8 cellular contexts compared by ENCODE assay signal in the genomic region with DNA sequence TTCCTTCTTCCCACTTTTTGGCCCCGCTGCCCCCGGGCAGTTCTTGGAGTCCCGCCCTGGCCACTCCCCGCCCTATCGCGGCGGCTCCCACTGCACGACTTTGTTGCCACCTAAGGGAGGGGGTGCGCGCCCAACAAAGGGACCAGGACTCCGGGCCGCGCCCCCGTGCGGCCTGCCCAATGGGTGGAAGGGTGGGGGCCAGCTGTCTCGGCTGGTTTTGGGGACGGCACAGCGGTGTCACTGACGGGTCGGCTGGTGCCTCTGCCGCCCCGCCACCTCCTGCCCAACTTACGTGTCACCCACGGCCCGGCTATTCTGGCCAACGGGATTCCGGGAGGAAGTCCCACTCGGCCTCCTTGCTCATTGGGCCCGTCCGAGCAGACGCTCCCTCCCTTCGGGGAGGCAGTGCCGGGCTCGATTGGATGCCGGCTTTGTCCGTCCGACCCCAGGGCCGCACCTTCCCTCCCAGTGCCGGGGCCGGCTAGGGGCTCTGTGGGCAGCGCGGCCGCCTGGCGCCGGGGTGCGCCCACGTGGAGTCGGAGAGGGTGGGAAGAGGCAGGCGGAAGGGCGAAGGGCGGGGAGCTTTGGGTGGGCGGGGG. TPM values are rescaled to one million over a fixed set of nuclear protein-coding genes. Genes with fewer than 3 reads are reported as not detected.
A peak's percentile ranks its signal among the peaks of the same experiment; 100 is the strongest.
DNase-seq lines count a peak whose midpoint lies in the region; ATAC-seq and TF ChIP-seq lines count a peak whose summit lies in the region.

A gene with protein sequence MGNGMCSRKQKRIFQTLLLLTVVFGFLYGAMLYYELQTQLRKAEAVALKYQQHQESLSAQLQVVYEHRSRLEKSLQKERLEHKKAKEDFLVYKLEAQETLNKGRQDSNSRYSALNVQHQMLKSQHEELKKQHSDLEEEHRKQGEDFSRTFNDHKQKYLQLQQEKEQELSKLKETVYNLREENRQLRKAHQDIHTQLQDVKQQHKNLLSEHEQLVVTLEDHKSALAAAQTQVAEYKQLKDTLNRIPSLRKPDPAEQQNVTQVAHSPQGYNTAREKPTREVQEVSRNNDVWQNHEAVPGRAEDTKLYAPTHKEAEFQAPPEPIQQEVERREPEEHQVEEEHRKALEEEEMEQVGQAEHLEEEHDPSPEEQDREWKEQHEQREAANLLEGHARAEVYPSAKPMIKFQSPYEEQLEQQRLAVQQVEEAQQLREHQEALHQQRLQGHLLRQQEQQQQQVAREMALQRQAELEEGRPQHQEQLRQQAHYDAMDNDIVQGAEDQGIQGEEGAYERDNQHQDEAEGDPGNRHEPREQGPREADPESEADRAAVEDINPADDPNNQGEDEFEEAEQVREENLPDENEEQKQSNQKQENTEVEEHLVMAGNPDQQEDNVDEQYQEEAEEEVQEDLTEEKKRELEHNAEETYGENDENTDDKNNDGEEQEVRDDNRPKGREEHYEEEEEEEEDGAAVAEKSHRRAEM (minus strand): TSS at position 314 of the 599 bp plus-strand sequence. CDS start 639 bp downstream, outside the sequence.

- peak; percentile 43 to 78 for TF ChIP-seq POLR2A in tibial nerve (IDR thresholded peaks at IDR 0.05)

- H3K27me3 ChIP-seq in H7 (ENCODE audit: control insufficient read depth, insufficient read depth, low read length) (no peaks in the 10 kb centered on the region), RWPE2 (ENCODE audit: insufficient read depth, poor library complexity, severe bottlenecking) (no peaks in the 10 kb centered on the region), tibial nerve (no peaks in the 10 kb centered on the region)

- ATAC-seq in RWPE2 (ENCODE audit: low read depth), result peak; percentile 93
- ATAC-seq in activated naive CD4-positive, alpha-beta T cell treated with anti-CD3 and anti-CD28 coated beads, Interleukin-2, amount 50 U/mL, for 72 hours, result peak; percentile 83 to 84

- H3K4me1 ChIP-seq in RWPE2 (ENCODE audit: insufficient read depth, poor library complexity, severe bottlenecking), result peaks cover 12% of the 10 kb centered on the region
- H3K4me1 ChIP-seq in tibial nerve, result peaks cover 0 to 45% (median 20%) of the 10 kb centered on the region in 4 donors

- peak within 1 kb of the TSS in 1 of 2 donors; percentile 72 for H3K27ac Mint-ChIP-seq in activated naive CD4-positive, alpha-beta T cell treated with anti-CD3 and anti-CD28 coated beads, Interleukin-2, amount 50 U/mL, for 72 hours

- TF ChIP-seq EP300 in tibial nerve (IDR thresholded peaks at IDR 0.05), result peak; percentile 18 to 85

- H3K9me3 Mint-ChIP-seq in activated naive CD4-positive, alpha-beta T cell treated with anti-CD3 and anti-CD28 coated beads, Interleukin-2, amount 50 U/mL, for 72 hours, result no peaks in the 10 kb centered on the region

- TF ChIP-seq CTCF in RWPE2 (IDR thresholded peaks at IDR 0.05; ENCODE audit: poor library complexity, severe bottlenecking) (no peak), tibial nerve (IDR thresholded peaks at IDR 0.05) (peak in 1 of 5 experiments; percentile 3)

- H3K36me3 ChIP-seq in H7 (replicated peaks; ENCODE audit: control insufficient read depth, insufficient read depth, low read length), result no peaks in the 10 kb centered on the region
- no peaks in the 10 kb centered on the region; the same call in 1 of the 2 replicates for H3K36me3 ChIP-seq in RWPE2 (ENCODE audit: low read depth)
- no peaks in the 10 kb centered on the region for H3K36me3 ChIP-seq in tibial nerve

- no peaks in the 10 kb centered on the region for H3K36me3 Mint-ChIP-seq in activated naive CD4-positive, alpha-beta T cell treated with anti-CD3 and anti-CD28 coated beads, Interleukin-2, amount 50 U/mL, for 72 hours

- DNase-seq in GM04504 (ENCODE audit: low read depth), result peak; percentile 96
- DNase-seq in H7, result peak; percentile 93
- DNase-seq in LoVo (ENCODE audit: low spot score), result peak; percentile 94
- peak; percentile 96 for DNase-seq in RWPE2 (ENCODE audit: low spot score)
- DNase-seq in activated naive CD4-positive, alpha-beta T cell treated with anti-CD3 and anti-CD28 coated beads, Interleukin-2, amount 50 U/mL, for 72 hours (ENCODE audit: low spot score in 2 of 2), result peak; percentile 47 to 77
- peak; percentile 54 for DNase-seq in glomerular endothelial cell (ENCODE audit: extremely low read depth, low read depth, low spot score)
- peak; percentile 90 for DNase-seq in non-pigmented ciliary epithelial cell (ENCODE audit: low read depth)
- peak; percentile 82 to 88 for DNase-seq in tibial nerve (ENCODE audit: low spot score in 2 of 2)

- H3K27ac ChIP-seq in RWPE2 (ENCODE audit: poor library complexity, severe bottlenecking) (peak within 1 kb of the TSS; percentile 85), tibial nerve (peak within 1 kb of the TSS; percentile 85 to 96 (median 94))

- H3K4me3 ChIP-seq in H7 (ENCODE audit: insufficient read depth, low read depth, low read length) (peak within 1 kb of the TSS; percentile 82), RWPE2 (ENCODE audit: severe bottlenecking) (peak within 1 kb of the TSS; percentile 67), tibial nerve (peak within 1 kb of the TSS; percentile 65 to 85 (median 69))

- WGBS in tibial nerve, 2 donors, result 0 to 1% methylated on average over 22 to 26 of the region's 52 CpGs

- H3K9me3 ChIP-seq in RWPE2 (ENCODE audit: severe bottlenecking), result no peaks in the 10 kb centered on the region
- H3K9me3 ChIP-seq in tibial nerve, result no peaks in the 10 kb centered on the region

RNA-seq across cellular contexts. Expression of the gene that starts here (rescaled TPM):
- 19.1 and 33.2 TPM in 2 replicates for total RNA-seq in H7 (2014; rRNA removed; shearing (Covaris generic))
- total RNA-seq in activated naive CD4-positive, alpha-beta T cell treated with anti-CD3 and anti-CD28 coated beads, Interleukin-2, amount 50 U/mL, for 72 hours, result 1 to 10 TPM; 1.6 to 4.2 TPM
- total RNA-seq in glomerular endothelial cell (51.1 and 66.9 TPM in 2 replicates), tibial nerve (10 to 100 TPM; 35.9 to 59.0 (median 52.0) TPM)

Comparison
In these comparisons a context has a peak if more than half of its experiments do, and no peak if none do; other contexts are left out.
1. Peak in every context shown above with its lines: DNase-seq, ATAC-seq, H3K4me3 ChIP-seq and H3K27ac ChIP-seq.